ENCODE assay signal across 8 cellular contexts in the genomic region with DNA sequence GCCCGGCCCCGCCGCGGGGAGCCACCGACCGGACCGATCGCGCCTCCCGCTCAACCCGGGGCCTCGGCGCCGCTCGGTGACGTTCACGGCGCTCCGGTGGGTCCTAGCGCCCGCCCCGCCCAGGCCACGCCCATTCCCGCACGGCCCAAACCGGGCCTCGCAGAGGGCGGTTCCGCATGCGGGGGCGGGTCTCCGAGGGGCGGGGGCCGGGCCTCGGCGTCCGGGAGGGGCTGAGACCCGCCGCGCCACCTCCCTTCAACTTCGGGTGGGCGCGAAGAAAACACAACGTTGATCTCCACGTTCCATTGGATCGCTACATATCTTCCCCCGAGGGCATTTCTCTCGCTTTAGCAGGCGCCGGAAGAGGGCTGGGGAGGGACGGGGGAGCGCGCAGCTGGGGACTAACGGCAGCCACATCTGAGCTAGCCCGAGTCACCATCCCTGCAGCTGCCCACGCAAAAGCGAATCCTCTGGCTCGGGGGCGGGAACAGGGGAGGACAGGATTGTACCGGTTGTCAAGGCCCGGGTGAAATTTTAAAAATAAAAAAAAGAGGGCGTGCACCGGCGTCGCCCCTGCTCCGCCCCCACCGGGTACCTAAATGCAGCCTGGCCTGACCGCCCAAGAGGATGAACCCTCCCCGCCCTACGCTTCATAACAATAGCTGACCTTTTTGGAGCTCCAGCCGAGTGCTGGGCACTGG. TPM values are rescaled to one million over a fixed set of nuclear protein-coding genes. Genes with fewer than 3 reads are reported as not detected.
A peak's percentile ranks its signal among the peaks of the same experiment; 100 is the strongest.
DNase-seq lines count a peak whose midpoint lies in the region; ATAC-seq and TF ChIP-seq lines count a peak whose summit lies in the region.

TSS of gene MAD2L2 (minus strand) at position 78 of the 701 bp plus-strand sequence. CDS start 547 bp downstream, outside the sequence.

- H3K4me3 ChIP-seq in liver (ENCODE audit: low read depth in 1 of 3, low read length in 3 of 3), result peak within 1 kb of the TSS; percentile 42 to 79 (median 70)

- no peaks in the 10 kb centered on the region for H3K9me3 ChIP-seq in liver (ENCODE audit: control insufficient read depth in 4 of 4, low read length in 3 of 4)

- peaks cover 5 to 27% (median 18%) of the 10 kb centered on the region in 4 donors for H3K4me1 ChIP-seq in liver (ENCODE audit: control insufficient read depth in 4 of 4, insufficient read depth in 4 of 4, low read length in 3 of 4)

- H3K36me3 ChIP-seq in liver (ENCODE audit: control insufficient read depth in 4 of 4, insufficient read depth in 3 of 4, low read depth in 1 of 4, low read length in 3 of 4), result no peaks in the 10 kb centered on the region

- TF ChIP-seq CTCF in AG09319 (IDR thresholded peaks at IDR 0.05; ENCODE audit: low read depth, low read length) (no peak), liver (IDR thresholded peaks at IDR 0.05; ENCODE audit: low read depth, low read length, missing input control) (no peak)

- H3K9ac ChIP-seq in liver (ENCODE audit: low read depth in 1 of 2, low read length in 2 of 2), result peak within 1 kb of the TSS; percentile 26 to 77

- no peaks in the 10 kb centered on the region for H3K27me3 ChIP-seq in liver (ENCODE audit: control insufficient read depth in 4 of 4, insufficient read depth in 4 of 4, low read length in 3 of 4)

- DNase-seq in AG09319 (ENCODE audit: extremely low read depth, low read depth) (peak; percentile 43), NCI-H510A treated with DMSO at 0.1 percent for 48 hours (lab: John Stamatoyannopoulos, UW) (peak; percentile 97), dermis blood vessel endothelial cell (peak; percentile 80)
- peak; percentile 82 to 84 for DNase-seq in activated CD4-positive, alpha-beta T cell treated with anti-CD3 and anti-CD28 coated beads, Interleukin-2, amount 50 U/mL, for 24 hours (ENCODE audit: low read depth in 1 of 2, low spot score in 1 of 2)
- peak; percentile 87 to 90 for DNase-seq in stimulated activated CD4-positive, alpha-beta T cell treated with anti-CD3 and anti-CD28 coated beads, Interleukin-2, amount 100 ng/mL, for 48 hours

- peak within 1 kb of the TSS; percentile 77 to 89 for H3K27ac ChIP-seq in liver (ENCODE audit: low read depth in 1 of 2, low read length in 2 of 2)

- peak; percentile 82 for ATAC-seq in GM18907 (IDR thresholded peaks at IDR 0.05; ENCODE audit: unreplicated experiment)
- peak; percentile 77 for ATAC-seq in HG03139 (IDR thresholded peaks at IDR 0.05; ENCODE audit: unreplicated experiment)

- TF ChIP-seq RAD21 in liver (IDR thresholded peaks at IDR 0.05), result no peak

- under 1% methylated on average over 71 of the region's 71 CpGs for WGBS in liver

TF ChIP-seq in liver, 16 proteins besides CTCF, POLR2A, EP300 and RAD21:
- TF ChIP-seq RXRA (IDR thresholded peaks at IDR 0.05) (peak in 1 of 2 donors; percentile 37), EGR1 (IDR thresholded peaks at IDR 0.05; ENCODE audit: low read depth in 2 of 2) (peak; percentile 85 to 93), REST (IDR thresholded peaks at IDR 0.05) (no peak), YY1 (IDR thresholded peaks at IDR 0.05) (peak; percentile 36), FOXA2 (IDR thresholded peaks at IDR 0.05) (no peak), SP1 (IDR thresholded peaks at IDR 0.05) (peak; percentile 43), GABPA (IDR thresholded peaks at IDR 0.05 in 1 of 2, conservative IDR thresholded peaks at IDR 0.05 in 1 of 2) (peak in 1 of 2 donors; percentile 18), HNF4A (conservative IDR thresholded peaks at IDR 0.05) (peak in 1 of 2 donors; percentile 12), FOXA1 (IDR thresholded peaks at IDR 0.05) (no peak)
- TF ChIP-seq, protein P1, sequence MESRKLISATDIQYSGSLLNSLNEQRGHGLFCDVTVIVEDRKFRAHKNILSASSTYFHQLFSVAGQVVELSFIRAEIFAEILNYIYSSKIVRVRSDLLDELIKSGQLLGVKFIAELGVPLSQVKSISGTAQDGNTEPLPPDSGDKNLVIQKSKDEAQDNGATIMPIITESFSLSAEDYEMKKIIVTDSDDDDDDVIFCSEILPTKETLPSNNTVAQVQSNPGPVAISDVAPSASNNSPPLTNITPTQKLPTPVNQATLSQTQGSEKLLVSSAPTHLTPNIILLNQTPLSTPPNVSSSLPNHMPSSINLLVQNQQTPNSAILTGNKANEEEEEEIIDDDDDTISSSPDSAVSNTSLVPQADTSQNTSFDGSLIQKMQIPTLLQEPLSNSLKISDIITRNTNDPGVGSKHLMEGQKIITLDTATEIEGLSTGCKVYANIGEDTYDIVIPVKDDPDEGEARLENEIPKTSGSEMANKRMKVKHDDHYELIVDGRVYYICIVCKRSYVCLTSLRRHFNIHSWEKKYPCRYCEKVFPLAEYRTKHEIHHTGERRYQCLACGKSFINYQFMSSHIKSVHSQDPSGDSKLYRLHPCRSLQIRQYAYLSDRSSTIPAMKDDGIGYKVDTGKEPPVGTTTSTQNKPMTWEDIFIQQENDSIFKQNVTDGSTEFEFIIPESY (IDR thresholded peaks at IDR 0.05), result no peak
- TF ChIP-seq, protein P2, sequence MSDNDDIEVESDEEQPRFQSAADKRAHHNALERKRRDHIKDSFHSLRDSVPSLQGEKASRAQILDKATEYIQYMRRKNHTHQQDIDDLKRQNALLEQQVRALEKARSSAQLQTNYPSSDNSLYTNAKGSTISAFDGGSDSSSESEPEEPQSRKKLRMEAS (IDR thresholded peaks at IDR 0.05), result no peak
- TF ChIP-seq, protein P3, sequence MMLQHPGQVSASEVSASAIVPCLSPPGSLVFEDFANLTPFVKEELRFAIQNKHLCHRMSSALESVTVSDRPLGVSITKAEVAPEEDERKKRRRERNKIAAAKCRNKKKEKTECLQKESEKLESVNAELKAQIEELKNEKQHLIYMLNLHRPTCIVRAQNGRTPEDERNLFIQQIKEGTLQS (IDR thresholded peaks at IDR 0.05), result no peak

RNA-seq across cellular contexts. Expression of gene MAD2L2, which starts in this region (rescaled TPM):
- total RNA-seq in dermis blood vessel endothelial cell (34.9 and 45.3 TPM in 2 replicates), liver (10 to 100 TPM; 17.5 to 26.2 TPM)
- 10 to 100 TPM; 37.6 to 43.1 TPM for polyA plus RNA-seq in liver

Comparison
In these comparisons a context has a peak if more than half of its experiments do, and no peak if none do; other contexts are left out.
1. Peak in every context shown above with its lines: DNase-seq, ATAC-seq, H3K4me3 ChIP-seq and H3K27ac ChIP-seq.
2. DNase-seq: peak in every context shown above with its lines; median percentile 97 in NCI-H510A treated with DMSO at 0.1 percent for 48 hours; 88 in stimulated activated CD4-positive, alpha-beta T cell treated with anti-CD3 and anti-CD28 coated beads, Interleukin-2, amount 100 ng/mL, for 48 hours; 83 in activated CD4-positive, alpha-beta T cell treated with anti-CD3 and anti-CD28 coated beads, Interleukin-2, amount 50 U/mL, for 24 hours; 80 in dermis blood vessel endothelial cell; 43 in AG09319.